11 cellular contexts compared by ENCODE assay signal in genomic region chr5:171965740-171966139, GRCh38. TPM values are rescaled to one million over a fixed set of nuclear protein-coding genes. Genes with fewer than 3 reads are reported as not detected.
DNase-seq lines count a peak whose midpoint lies in the region; ATAC-seq and TF ChIP-seq lines count a peak whose summit lies in the region.
"Had no signal": no experiment of that assay in that cellular context is flagged by ENCODE, and none has a peak within 500 bp of the region (broad histone marks: within the 10 kb centered on the region; RNA-seq: fewer than 3 reads in every experiment).

No MANE protein-coding gene starts in this region.

- H3K9me3 ChIP-seq in gastroesophageal sphincter = no peaks in the 10 kb centered on the region

- H3K4me1 ChIP-seq in gastroesophageal sphincter = peaks cover 5 to 84% (median 28%) of the 10 kb centered on the region in 3 donors

- no peak overlapping the region for H3K4me3 Mint-ChIP-seq in WTC11
- H3K4me3 Mint-ChIP-seq in stimulated activated naive B cell treated with anti-CD40 and anti-IgM and Interleukin-4, amounts not matched to agents 10 μg/mL and 1 μg/mL and 100 μg/mL, for 72 hours = peak overlapping the region in 1 of 2 donors; percentile 6
- H3K4me3 Mint-ChIP-seq in Calu3 (ENCODE audit: low read depth, unreplicated experiment) = no peak overlapping the region
- H3K4me3 Mint-ChIP-seq: central memory CD8-positive, alpha-beta T cell had no signal

- ATAC-seq in WTC11 (no peak), gastroesophageal sphincter (no peak)
- ATAC-seq in stimulated activated naive B cell treated with anti-CD40 and anti-IgM and Interleukin-4, amounts not matched to agents 10 μg/mL and 1 μg/mL and 100 μg/mL, for 72 hours (replicated peaks) = no peak

- peak overlapping the region in 3 of 4 donors; percentile 9 to 43 (median 9) for H3K27ac ChIP-seq in gastroesophageal sphincter

- CTCF ChIA-PET in WTC11 (lab: Charles Lee) = no interaction called here
- CTCF ChIA-PET in Calu3 (lab: Charles Lee) = no interaction called here

- intact Hi-C loops in Calu3 (cut with micrococcal nuclease; ENCODE audit: unreplicated experiment) = no loop called here

- no peak for TF ChIP-seq EP300 in gastroesophageal sphincter (IDR thresholded peaks at IDR 0.05)

- POLR2A ChIA-PET in WTC11 (lab: Charles Lee) = no interaction called here

- no peaks in the 10 kb centered on the region for H3K27me3 ChIP-seq in gastroesophageal sphincter

- H3K4me3 ChIP-seq in gastroesophageal sphincter = no peak overlapping the region

- no peak for TF ChIP-seq POLR2A in gastroesophageal sphincter (IDR thresholded peaks at IDR 0.05)

- H3K27me3 Mint-ChIP-seq in WTC11 (ENCODE audit: low read depth) (no peaks in the 10 kb centered on the region), Calu3 (ENCODE audit: unreplicated experiment) (no peaks in the 10 kb centered on the region)
- H3K27me3 Mint-ChIP-seq in stimulated activated naive B cell treated with anti-CD40 and anti-IgM and Interleukin-4, amounts not matched to agents 10 μg/mL and 1 μg/mL and 100 μg/mL, for 72 hours = no peaks in the 10 kb centered on the region
- H3K27me3 Mint-ChIP-seq: central memory CD8-positive, alpha-beta T cell had no signal

- WGBS in gastroesophageal sphincter (ENCODE audit: low coverage in 1 of 2), 2 donors = 83% methylated on average over 6 of the region's 6 CpGs; no CpG with 5 or more reads in 1 of the 2 donors

- H3K27ac Mint-ChIP-seq in WTC11 = peak overlapping the region; percentile 69; the same call in 1 of the 2 replicates
- H3K27ac Mint-ChIP-seq in stimulated activated naive B cell treated with anti-CD40 and anti-IgM and Interleukin-4, amounts not matched to agents 10 μg/mL and 1 μg/mL and 100 μg/mL, for 72 hours = peak overlapping the region; percentile 93
- no peak overlapping the region for H3K27ac Mint-ChIP-seq in Calu3 (ENCODE audit: unreplicated experiment)

- peaks cover 3% of the 10 kb centered on the region; the same call in 1 of the 2 replicates for H3K9me3 Mint-ChIP-seq in WTC11
- H3K9me3 Mint-ChIP-seq in stimulated activated naive B cell treated with anti-CD40 and anti-IgM and Interleukin-4, amounts not matched to agents 10 μg/mL and 1 μg/mL and 100 μg/mL, for 72 hours = peaks cover 8 to 9% of the 10 kb centered on the region in 2 donors
- peaks cover 2% of the 10 kb centered on the region for H3K9me3 Mint-ChIP-seq in Calu3 (ENCODE audit: low read depth, unreplicated experiment)

- H3K4me1 Mint-ChIP-seq in WTC11 (peaks cover 70% of the 10 kb centered on the region), Calu3 (ENCODE audit: low read depth, unreplicated experiment) (peaks cover 41% of the 10 kb centered on the region)
- H3K4me1 Mint-ChIP-seq in stimulated activated naive B cell treated with anti-CD40 and anti-IgM and Interleukin-4, amounts not matched to agents 10 μg/mL and 1 μg/mL and 100 μg/mL, for 72 hours = peaks cover 47 to 87% of the 10 kb centered on the region in 2 donors

- no TSS peak for BruUV-seq in Calu3 (replicated peaks; lab: Mats Ljungman, UMichigan)

- H3K36me3 Mint-ChIP-seq in WTC11 (peaks cover 4% of the 10 kb centered on the region), Calu3 (ENCODE audit: insufficient read depth, unreplicated experiment) (no peaks in the 10 kb centered on the region)
- peaks cover 40 to 52% of the 10 kb centered on the region in 2 donors for H3K36me3 Mint-ChIP-seq in stimulated activated naive B cell treated with anti-CD40 and anti-IgM and Interleukin-4, amounts not matched to agents 10 μg/mL and 1 μg/mL and 100 μg/mL, for 72 hours

- peak; percentile 64 for DNase-seq in activated effector memory CD4-positive, alpha-beta T cell treated with anti-CD3 and anti-CD28 coated beads, Interleukin-2, amount 50 U/mL, for 16 hours
- no peak for DNase-seq in activated effector memory CD4-positive, alpha-beta T cell treated with Interleukin-2 at 50 U/mL for 16 hours
- DNase-seq in WTC11 (ENCODE audit: low spot score) (no peak), Calu3 (no peak), foreskin melanocyte (no peak), NCI-H187 (lab: John Stamatoyannopoulos, UW) (no peak)
- peak; percentile 12 for DNase-seq in stimulated activated naive B cell treated with anti-CD40 and anti-IgM and Interleukin-4, amounts not matched to agents 10 μg/mL and 1 μg/mL and 100 μg/mL, for 72 hours
- DNase-seq: head of caudate nucleus; NK-92 treated with Interleukin-12 subunit alpha and Interleukin-12 subunit beta, amount 100 ng/mL, for 24 hours had no signal

- TF ChIP-seq CTCF in WTC11 (IDR thresholded peaks at IDR 0.05) (no peak), gastroesophageal sphincter (IDR thresholded peaks at IDR 0.05) (no peak), Calu3 (IDR thresholded peaks at IDR 0.05; ENCODE audit: unreplicated experiment) (no peak)

- H3K36me3 ChIP-seq in gastroesophageal sphincter = no peaks in the 10 kb centered on the region

TF ChIP-seq in WTC11, 78 proteins besides CTCF, POLR2A, EP300 and RAD21 (continues in another document):
- TF ChIP-seq TP53 (CRISPR knock-in tag; IDR thresholded peaks at IDR 0.05) (no peak), MAX (CRISPR knock-in tag; IDR thresholded peaks at IDR 0.05) (no peak), MYBL2 (CRISPR knock-in tag; IDR thresholded peaks at IDR 0.05) (no peak), IRF1 (CRISPR knock-in tag; IDR thresholded peaks at IDR 0.05) (no peak), ZNF512 (CRISPR knock-in tag; IDR thresholded peaks at IDR 0.05; ENCODE audit: borderline replicate concordance) (no peak), CBFB (CRISPR knock-in tag; IDR thresholded peaks at IDR 0.05; ENCODE audit: low read depth) (no peak), SMAD4 (CRISPR knock-in tag; IDR thresholded peaks at IDR 0.05) (no peak), ERG (CRISPR knock-in tag; IDR thresholded peaks at IDR 0.05) (no peak), SP1 (CRISPR knock-in tag; conservative IDR thresholded peaks at IDR 0.05) (no peak), OVOL2 (CRISPR knock-in tag; IDR thresholded peaks at IDR 0.05; ENCODE audit: borderline replicate concordance) (no peak), NR2C2 (CRISPR knock-in tag; IDR thresholded peaks at IDR 0.05) (no peak), ZBTB43 (CRISPR knock-in tag; IDR thresholded peaks at IDR 0.05) (no peak), JAZF1 (CRISPR knock-in tag; IDR thresholded peaks at IDR 0.05) (no peak)

RNA-seq across cellular contexts. Expression of gene FBXW11, which starts 40.7 kb away (rescaled TPM):
- total RNA-seq in WTC11 (2021) (48.4 to 52.2 TPM (median 51.2 TPM) in 3 replicates), gastroesophageal sphincter (10 to 100 TPM; 64.3 to 88.3 (median 76.3) TPM), Calu3 (2022) (63.3 and 66.4 TPM in 2 replicates)

Comparison
In these comparisons a context has a peak if more than half of its experiments do, and no peak if none do; other contexts are left out.
1. DNase-seq: peak in activated effector memory CD4-positive, alpha-beta T cell treated with anti-CD3 and anti-CD28 coated beads, Interleukin-2, amount 50 U/mL, for 16 hours (single experiment) and stimulated activated naive B cell treated with anti-CD40 and anti-IgM and Interleukin-4, amounts not matched to agents 10 μg/mL and 1 μg/mL and 100 μg/mL, for 72 hours (single experiment); none in activated effector memory CD4-positive, alpha-beta T cell treated with Interleukin-2 at 50 U/mL for 16 hours (single experiment), WTC11 (single experiment), Calu3 (single experiment), foreskin melanocyte (single experiment) and NCI-H187 (0 of 2).